ENCODE assay signal across 14 cellular contexts in genomic region chr20:58174708-58175287, GRCh38. TPM values are rescaled to one million over a fixed set of nuclear protein-coding genes. Genes with fewer than 3 reads are reported as not detected.
DNase-seq lines count a peak whose midpoint lies in the region; ATAC-seq and TF ChIP-seq lines count a peak whose summit lies in the region.
"Had no signal": no experiment of that assay in that cellular context is flagged by ENCODE, and none has a peak within 500 bp of the region (broad histone marks: within the 10 kb centered on the region; RNA-seq: fewer than 3 reads in every experiment).

No MANE protein-coding gene starts in this region.

- no peaks in the 10 kb centered on the region for H3K9me3 ChIP-seq in SJCRH30 (replicated peaks)
- H3K9me3 ChIP-seq in left ventricle myocardium inferior (replicated peaks): no peaks in the 10 kb centered on the region
- H3K9me3 ChIP-seq in prostate gland: no peaks in the 10 kb centered on the region
- H3K9me3 ChIP-seq in Caco-2: no peaks in the 10 kb centered on the region

- POLR2A ChIA-PET in HEK293T (lab: Yijun Ruan, JAX) (no interaction called here), Caco-2 (lab: Charles Lee) (no interaction called here)

- H3K4me1 Mint-ChIP-seq in Caco-2 (ENCODE audit: low read depth, unreplicated experiment): no peaks in the 10 kb centered on the region

- no peaks in the 10 kb centered on the region for H3K36me3 ChIP-seq in SJCRH30
- no peaks in the 10 kb centered on the region for H3K36me3 ChIP-seq in left ventricle myocardium inferior
- no peaks in the 10 kb centered on the region for H3K36me3 ChIP-seq in prostate gland
- H3K36me3 ChIP-seq in Caco-2 (ENCODE audit: control insufficient read depth, insufficient read depth, low read length): no peaks in the 10 kb centered on the region

- peaks cover 14% of the 10 kb centered on the region for H3K27me3 Mint-ChIP-seq in Caco-2 (ENCODE audit: insufficient read depth, unreplicated experiment)

- no peak for ATAC-seq in HG03354 (IDR thresholded peaks at IDR 0.05; ENCODE audit: poor library complexity, severe bottlenecking, unreplicated experiment)

- H3K27ac ChIP-seq in SJCRH30 (peak overlapping the region; percentile 69), left ventricle myocardium inferior (replicated peaks) (peak overlapping the region; percentile 87), prostate gland (peak overlapping the region; percentile 60 to 71)
- H3K27ac ChIP-seq: C4-2B had no signal

- H3K27ac Mint-ChIP-seq in Caco-2 (ENCODE audit: unreplicated experiment): no peak overlapping the region
- H3K27ac Mint-ChIP-seq: activated B cell treated with CpG ODN at 0.5 μM for 24 hours had no signal

- peak overlapping the region; percentile 14; the same call in 1 of the 2 replicates for H3K4me3 ChIP-seq in AG09309 (ENCODE audit: control insufficient read depth, low read depth, low read length)
- peak overlapping the region; percentile 50 for H3K4me3 ChIP-seq in SJCRH30
- peak overlapping the region; percentile 49 for H3K4me3 ChIP-seq in left ventricle myocardium inferior
- H3K4me3 ChIP-seq in prostate gland: no peak overlapping the region
- no peak overlapping the region for H3K4me3 ChIP-seq in Caco-2 (ENCODE audit: low read depth, low read length)

- DNase-seq in AG09309 (ENCODE audit: low read depth) (no peak), SJCRH30 (peak; percentile 81 to 85), left ventricle myocardium inferior (peak; percentile 70), prostate gland (ENCODE audit: low spot score) (no peak), HEK293T (ENCODE audit: extremely low spot score) (no peak), HK-2 (ENCODE audit: unreplicated experiment) (no peak), Caco-2 (no peak)
- DNase-seq: activated B cell treated with CpG ODN at 0.5 μM for 24 hours; activated naive CD4-positive, alpha-beta T cell treated with Interleukin-2 at 50 U/mL for 16 hours; erythroblast; stimulated activated CD4-positive, alpha-beta T cell treated with anti-CD3 and anti-CD28 coated beads, Interleukin-4, amount 100 ng/mL, for 4 hours had no signal

- no peaks in the 10 kb centered on the region for H3K36me3 Mint-ChIP-seq in Caco-2 (ENCODE audit: insufficient read depth, unreplicated experiment)

- intact Hi-C loops in left ventricle myocardium inferior (cut with micrococcal nuclease) (no loop called here), prostate gland (cut with DNase I) (loop anchor here (5.0 kb wide), 2 partner anchors 42 to 87 kb away; no protein-coding TSS in a partner anchor), Caco-2 (cut with micrococcal nuclease; ENCODE audit: unreplicated experiment) (no loop called here)

- H3K27me3 ChIP-seq in SJCRH30: no peaks in the 10 kb centered on the region
- peaks cover 43% of the 10 kb centered on the region for H3K27me3 ChIP-seq in left ventricle myocardium inferior (ENCODE audit: low read depth)
- H3K27me3 ChIP-seq in prostate gland (replicated peaks; ENCODE audit: insufficient read depth): no peaks in the 10 kb centered on the region
- H3K27me3 ChIP-seq in Caco-2 (replicated peaks; ENCODE audit: control insufficient read depth, insufficient read depth, low read length): peaks cover 4% of the 10 kb centered on the region

- CTCF ChIA-PET in HEK293T (lab: Yijun Ruan, JAX): no interaction called here
- CTCF ChIA-PET in Caco-2 (lab: Charles Lee): interaction anchor here (0.8 kb wide), 1 partner anchor 592 kb away, joined by 3 read pairs; no protein-coding TSS in a partner anchor

- 41% methylated on average over 10 of the region's 10 CpGs for whole genome bisulfite sequencing in prostate gland

- no peak for TF ChIP-seq POLR2A in prostate gland (IDR thresholded peaks at IDR 0.05)

- TF ChIP-seq CTCF in AG09309 (IDR thresholded peaks at IDR 0.05; ENCODE audit: control insufficient read depth, insufficient read depth, low read depth, low read length, missing control alignments): no peak
- TF ChIP-seq CTCF in left ventricle myocardium inferior (IDR thresholded peaks at IDR 0.05; ENCODE audit: borderline replicate concordance): no peak
- TF ChIP-seq CTCF in prostate gland (IDR thresholded peaks at IDR 0.05): no peak
- no peak for TF ChIP-seq CTCF in Caco-2 (IDR thresholded peaks at IDR 0.05; ENCODE audit: insufficient read depth in 1 of 2, low read depth in 1 of 2, low read length in 1 of 2, severe bottlenecking in 1 of 2, unreplicated experiment in 1 of 2)

- no peak overlapping the region for H3K4me3 Mint-ChIP-seq in Caco-2 (ENCODE audit: unreplicated experiment)
- H3K4me3 Mint-ChIP-seq: activated B cell treated with CpG ODN at 0.5 μM for 24 hours had no signal

- H3K9me3 Mint-ChIP-seq in Caco-2 (ENCODE audit: unreplicated experiment): no peaks in the 10 kb centered on the region
- H3K9me3 Mint-ChIP-seq: activated B cell treated with CpG ODN at 0.5 μM for 24 hours had no signal

- peaks cover 23% of the 10 kb centered on the region; the same call in 1 of the 2 replicates for H3K4me1 ChIP-seq in SJCRH30
- peaks cover 17% of the 10 kb centered on the region for H3K4me1 ChIP-seq in left ventricle myocardium inferior
- no peaks in the 10 kb centered on the region for H3K4me1 ChIP-seq in prostate gland (replicated peaks)
- H3K4me1 ChIP-seq in Caco-2: peaks cover 8% of the 10 kb centered on the region

- no TSS peak for BruUV-seq in Caco-2 (replicated peaks; lab: Mats Ljungman, UMichigan)

TF ChIP-seq in HEK293T, 16 proteins besides CTCF, POLR2A, EP300 and RAD21:
- no peak for TF ChIP-seq L3MBTL2 (conservative IDR thresholded peaks at IDR 0.05)
- no peak for TF ChIP-seq FOXM1 (IDR thresholded peaks at IDR 0.05; ENCODE audit: borderline replicate concordance)
- no peak for TF ChIP-seq LEF1 (IDR thresholded peaks at IDR 0.05; ENCODE audit: borderline replicate concordance)
- TF ChIP-seq CTBP1 (IDR thresholded peaks at IDR 0.05; ENCODE audit: borderline replicate concordance): no peak
- TF ChIP-seq NFRKB (IDR thresholded peaks at IDR 0.05): no peak
- no peak for TF ChIP-seq ELF4 (IDR thresholded peaks at IDR 0.05)
- TF ChIP-seq FOXK2 (IDR thresholded peaks at IDR 0.05): no peak
- TF ChIP-seq ARNT (IDR thresholded peaks at IDR 0.05): no peak
TF ChIP-seq in HEK293T: peak in this region for 0.

RNA-seq across cellular contexts. Expression of gene ANKRD60, which starts 53.7 kb away (rescaled TPM):
- not detected in 2 replicates for total RNA-seq in SJCRH30 (2014; rRNA removed; shearing (Covaris generic))
- total RNA-seq in left ventricle myocardium inferior: not detected
- total RNA-seq in prostate gland: under 1 TPM in 1 of 2 donors, not detected in 1; 0.80 TPM
- total RNA-seq in Caco-2 (2022): not detected in 2 replicates
- total RNA-seq: activated B cell treated with CpG ODN at 0.5 μM for 24 hours, mucosa of gallbladder had no signal

Comparison
In these comparisons a context has a peak if more than half of its experiments do, and no peak if none do; other contexts are left out.
1. DNase-seq: peak in SJCRH30 (2 of 2) and left ventricle myocardium inferior (single experiment); none in AG09309 (single experiment), prostate gland (single experiment), HEK293T (single experiment), HK-2 (single experiment) and Caco-2 (0 of 2).
2. H3K4me3 ChIP-seq: peak in AG09309 (single experiment), SJCRH30 (single experiment) and left ventricle myocardium inferior (single experiment); none in prostate gland (0 of 2) and Caco-2 (single experiment).
3. Peak in every context shown above with its lines, with median percentiles within 50 percentile points of each other: H3K27ac ChIP-seq.